Comparison of ENCODE assay signal across 22 cellular contexts in the genomic region with DNA sequence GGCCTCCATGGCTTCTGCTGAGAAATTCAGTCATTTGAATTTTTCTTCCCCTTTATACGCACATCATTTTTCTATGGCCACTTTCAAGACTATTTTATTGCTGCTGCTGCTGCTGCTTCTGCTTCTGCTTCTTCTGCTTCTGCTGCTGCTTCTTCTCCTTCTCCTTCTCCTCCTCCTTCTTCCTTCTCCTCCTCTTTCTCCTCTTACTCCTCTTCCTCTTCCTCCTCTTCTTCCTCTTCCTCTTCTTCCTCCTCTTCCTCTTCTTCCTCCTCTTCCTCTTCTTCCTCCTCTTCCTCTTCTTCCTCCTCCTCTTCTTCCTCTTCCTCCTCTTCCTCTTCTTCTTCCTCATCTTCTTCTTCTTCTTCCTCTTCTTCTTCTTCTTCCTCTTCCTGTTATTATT. TPM values are rescaled to one million over a fixed set of nuclear protein-coding genes. Genes with fewer than 3 reads are reported as not detected.
DNase-seq lines count a peak whose midpoint lies in the region; ATAC-seq and TF ChIP-seq lines count a peak whose summit lies in the region.
"Had no signal": no experiment of that assay in that cellular context is flagged by ENCODE, and none has a peak within 500 bp of the region (broad histone marks: within the 10 kb centered on the region; RNA-seq: fewer than 3 reads in every experiment).

No MANE protein-coding gene starts in this region.

- H3K9me3 ChIP-seq in HEK293 (ENCODE audit: control insufficient read depth, insufficient read depth, low read depth, low read length) (no peaks in the 10 kb centered on the region), T-helper 17 cell (ENCODE audit: control insufficient read depth, low read length, poor library complexity, severe bottlenecking) (no peaks in the 10 kb centered on the region), neutrophil (peaks cover 4% of the 10 kb centered on the region)
- H3K9me3 ChIP-seq: SJCRH30 had no signal

- H3K36me3 ChIP-seq in HEK293 (ENCODE audit: control insufficient read depth in 2 of 2, insufficient read depth in 1 of 2, low read length in 2 of 2) (peaks cover 0 to 4% of the 10 kb centered on the region in 2 experiments; a peak in 1 of 3 replicates), neutrophil (peaks cover 6% of the 10 kb centered on the region)

- TF ChIP-seq CTCF in HEK293 (tag by site-specific recombination; IDR thresholded peaks at IDR 0.05): no peak
- no peak for TF ChIP-seq CTCF in neutrophil (IDR thresholded peaks at IDR 0.05)

- H3K27me3 Mint-ChIP-seq in T-helper 17 cell: no peaks in the 10 kb centered on the region
- H3K27me3 Mint-ChIP-seq: CD4-positive, alpha-beta memory T cell had no signal

- H3K4me3 Mint-ChIP-seq in T-helper 17 cell: no peak overlapping the region
- H3K4me3 Mint-ChIP-seq: GM23338 had no signal

- ATAC-seq in T-helper 17 cell: no peak
- ATAC-seq: GM12878, GM23338, HCT116 had no signal

- DNase-seq in NOMO-1 treated with DMSO at 0.1 percent for 48 hours (lab: John Stamatoyannopoulos, UW; ENCODE audit: unreplicated experiment): peak; percentile 35
- DNase-seq in NOMO-1 treated with dmso at 0.1 percent for 144 hours (lab: John Stamatoyannopoulos, UW; ENCODE audit: unreplicated experiment): no peak
- DNase-seq in T-helper 17 cell: no peak
- DNase-seq in germinal center (ENCODE audit: low spot score): no peak
- DNase-seq in glomerular visceral epithelial cell (ENCODE audit: extremely low spot score): no peak
- no peak for DNase-seq in NCI-H526 treated with DMSO at 0.1 percent for 48 hours (lab: John Stamatoyannopoulos, UW)
- DNase-seq: 8988T; Calu3; CD4-positive, alpha-beta memory T cell; EL; NCI-H1092 treated with DMSO at 0.1 percent for 48 hours; NCI-H146; NCI-H2029 treated with DMSO at 0.1 percent for 48 hours; NCI-H774; PC-9; SJCRH30 had no signal

- peaks cover 6% of the 10 kb centered on the region for H3K36me3 Mint-ChIP-seq in T-helper 17 cell (ENCODE audit: low read depth)

- POLR2A ChIA-PET in HEK293 (lab: Yijun Ruan, JAX): interaction anchor here (0.6 kb wide), 1 partner anchor 22 kb away, joined by 5 read pairs; the partner anchor contains the start of gene CPD

- H3K27ac ChIP-seq in HEK293 (ENCODE audit: extremely low read depth, low read depth, low read length): no peak overlapping the region
- peak overlapping the region; percentile 79 for H3K27ac ChIP-seq in neutrophil
- H3K27ac ChIP-seq: PC-9, RWPE1, SJCRH30 had no signal

- H3K4me1 Mint-ChIP-seq in T-helper 17 cell: peaks cover 20% of the 10 kb centered on the region

- H3K4me1 ChIP-seq in HEK293 (ENCODE audit: control insufficient read depth, insufficient read depth, low read length) (peaks cover 16% of the 10 kb centered on the region), neutrophil (ENCODE audit: control insufficient read depth in 1 of 2, insufficient read depth in 1 of 2, low read depth in 1 of 2, low read length in 1 of 2) (no peaks in the 10 kb centered on the region)

- H3K27ac Mint-ChIP-seq in T-helper 17 cell: peak overlapping the region; percentile 49
- H3K27ac Mint-ChIP-seq: GM23338 had no signal

- CTCF ChIA-PET in HEK293 (lab: Yijun Ruan, JAX): no interaction called here

- no peak overlapping the region for H3K4me3 ChIP-seq in HEK293 (ENCODE audit: low read depth, low read length)
- peak overlapping the region in 1 of 2 experiments; percentile 9 for H3K4me3 ChIP-seq in neutrophil (ENCODE audit: low read depth in 1 of 2, low read length in 1 of 2)
- H3K4me3 ChIP-seq: GM12878, GM23338, PC-9, SJCRH30 had no signal

- no peaks in the 10 kb centered on the region for H3K27me3 ChIP-seq in neutrophil
- H3K27me3 ChIP-seq: SJCRH30 had no signal

TF ChIP-seq in HEK293, 187 proteins besides CTCF, POLR2A, EP300 and RAD21 (continues in another document):
- TF ChIP-seq ZNF354C (tag by site-specific recombination; IDR thresholded peaks at IDR 0.05; ENCODE audit: borderline replicate concordance, low read depth) (no peak), OSR2 (tag by site-specific recombination; IDR thresholded peaks at IDR 0.05) (peak; percentile 82), INSM2 (tag by site-specific recombination; IDR thresholded peaks at IDR 0.05) (no peak), ZBTB44 (tag by site-specific recombination; IDR thresholded peaks at IDR 0.05) (no peak), KLF8 (tag by site-specific recombination; IDR thresholded peaks at IDR 0.05) (no peak), YY1 (tag by site-specific recombination; IDR thresholded peaks at IDR 0.05) (no peak), ZNF37A (tag by site-specific recombination; IDR thresholded peaks at IDR 0.05) (no peak), GFI1B (tag by site-specific recombination; IDR thresholded peaks at IDR 0.05) (no peak), ZNF366 (tag by site-specific recombination; conservative IDR thresholded peaks at IDR 0.05) (peak; percentile 66), ZNF324 (tag by site-specific recombination; IDR thresholded peaks at IDR 0.05) (no peak), ZNF169 (tag by site-specific recombination; IDR thresholded peaks at IDR 0.05) (peak; percentile 92; the same call in 1 of the 2 replicates), ZNF514 (tag by site-specific recombination; IDR thresholded peaks at IDR 0.05) (no peak), ZNF266 (tag by site-specific recombination; IDR thresholded peaks at IDR 0.05; ENCODE audit: low read depth) (no peak), ZNF23 (tag by site-specific recombination; IDR thresholded peaks at IDR 0.05; ENCODE audit: borderline replicate concordance) (no peak), ZNF433 (tag by site-specific recombination; IDR thresholded peaks at IDR 0.05; ENCODE audit: low read depth) (no peak)
- TF ChIP-seq, protein P1, sequence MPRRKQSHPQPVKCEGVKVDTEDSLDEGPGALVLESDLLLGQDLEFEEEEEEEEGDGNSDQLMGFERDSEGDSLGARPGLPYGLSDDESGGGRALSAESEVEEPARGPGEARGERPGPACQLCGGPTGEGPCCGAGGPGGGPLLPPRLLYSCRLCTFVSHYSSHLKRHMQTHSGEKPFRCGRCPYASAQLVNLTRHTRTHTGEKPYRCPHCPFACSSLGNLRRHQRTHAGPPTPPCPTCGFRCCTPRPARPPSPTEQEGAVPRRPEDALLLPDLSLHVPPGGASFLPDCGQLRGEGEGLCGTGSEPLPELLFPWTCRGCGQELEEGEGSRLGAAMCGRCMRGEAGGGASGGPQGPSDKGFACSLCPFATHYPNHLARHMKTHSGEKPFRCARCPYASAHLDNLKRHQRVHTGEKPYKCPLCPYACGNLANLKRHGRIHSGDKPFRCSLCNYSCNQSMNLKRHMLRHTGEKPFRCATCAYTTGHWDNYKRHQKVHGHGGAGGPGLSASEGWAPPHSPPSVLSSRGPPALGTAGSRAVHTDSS (tag by site-specific recombination; IDR thresholded peaks at IDR 0.05): peak; percentile 100
- TF ChIP-seq, protein P2, sequence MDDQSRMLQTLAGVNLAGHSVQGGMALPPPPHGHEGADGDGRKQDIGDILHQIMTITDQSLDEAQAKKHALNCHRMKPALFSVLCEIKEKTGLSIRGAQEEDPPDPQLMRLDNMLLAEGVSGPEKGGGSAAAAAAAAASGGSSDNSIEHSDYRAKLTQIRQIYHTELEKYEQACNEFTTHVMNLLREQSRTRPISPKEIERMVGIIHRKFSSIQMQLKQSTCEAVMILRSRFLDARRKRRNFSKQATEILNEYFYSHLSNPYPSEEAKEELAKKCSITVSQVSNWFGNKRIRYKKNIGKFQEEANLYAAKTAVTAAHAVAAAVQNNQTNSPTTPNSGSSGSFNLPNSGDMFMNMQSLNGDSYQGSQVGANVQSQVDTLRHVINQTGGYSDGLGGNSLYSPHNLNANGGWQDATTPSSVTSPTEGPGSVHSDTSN (CRISPR knock-in tag; IDR thresholded peaks at IDR 0.05): no peak
- TF ChIP-seq, protein P3, sequence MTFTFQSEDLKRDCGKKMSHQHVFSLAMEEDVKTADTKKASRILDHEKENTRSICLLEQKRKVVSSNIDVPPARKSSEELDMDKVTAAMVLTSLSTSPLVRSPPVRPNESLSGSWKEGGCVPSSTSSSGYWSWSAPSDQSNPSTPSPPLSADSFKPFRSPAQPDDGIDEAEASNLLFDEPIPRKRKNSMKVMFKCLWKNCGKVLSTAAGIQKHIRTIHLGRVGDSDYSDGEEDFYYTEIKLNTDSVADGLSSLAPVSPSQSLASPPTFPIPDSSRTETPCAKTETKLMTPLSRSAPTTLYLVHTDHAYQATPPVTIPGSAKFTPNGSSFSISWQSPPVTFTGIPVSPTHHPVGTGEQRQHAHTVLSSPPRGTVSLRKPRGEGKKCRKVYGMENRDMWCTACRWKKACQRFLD (tag by site-specific recombination; IDR thresholded peaks at IDR 0.05): no peak

RNA-seq across cellular contexts. Expression of gene CPD, which starts 22.4 kb away (rescaled TPM):
- 10 to 100 TPM; 34.3 to 43.1 TPM for total RNA-seq in T-helper 17 cell
